Comparison of ENCODE assay signal across 1 cellular context in genomic region chr1:214514819-214515383, GRCh38.
TF ChIP-seq lines count a peak whose summit lies in the region.

No MANE protein-coding gene starts in this region.

TF ChIP-seq in WTC11, 78 proteins besides CTCF, POLR2A, EP300 and RAD21 (continued from another document):
- no peak for TF ChIP-seq PRDM15 (CRISPR knock-in tag; IDR thresholded peaks at IDR 0.05)
- no peak for TF ChIP-seq IRF2 (CRISPR knock-in tag; IDR thresholded peaks at IDR 0.05; ENCODE audit: borderline replicate concordance, low read depth)
- TF ChIP-seq ZMAT4 (CRISPR knock-in tag; IDR thresholded peaks at IDR 0.05), result no peak
- TF ChIP-seq FOXK1 (CRISPR knock-in tag; IDR thresholded peaks at IDR 0.05), result no peak
- TF ChIP-seq TP53 (CRISPR knock-in tag; IDR thresholded peaks at IDR 0.05), result no peak
- TF ChIP-seq SP1 (CRISPR knock-in tag; conservative IDR thresholded peaks at IDR 0.05), result no peak
TF ChIP-seq in WTC11: peak in this region for 0.
